In genomic region chr1:220810179-220810653, GRCh38 we compare ENCODE assay signal across 8 cellular contexts. TPM values are rescaled to one million over a fixed set of nuclear protein-coding genes. Genes with fewer than 3 reads are reported as not detected.
DNase-seq lines count a peak whose midpoint lies in the region; ATAC-seq and TF ChIP-seq lines count a peak whose summit lies in the region.

No MANE protein-coding gene starts in this region.

- peak; percentile 21 to 78 (median 66) for DNase-seq in CD8-positive, alpha-beta T cell
- DNase-seq in PC-9, result peak in 1 of 2 experiments; percentile 31
- peak; percentile 67 for DNase-seq in activated T-cell treated with anti-CD3 and anti-CD28 coated beads, Interleukin-2, amount 50 U/mL, for 1 hour
- DNase-seq in fibroblast of pulmonary artery (ENCODE audit: low read depth), result peak; percentile 88
- DNase-seq in stromal cell of bone marrow (ENCODE audit: low read depth), result peak; percentile 63

- no peak overlapping the region for H3K4me3 ChIP-seq in CD8-positive, alpha-beta T cell (ENCODE audit: low read depth, low read length)
- H3K4me3 ChIP-seq in PC-9, result no peak overlapping the region
- peak overlapping the region; percentile 25 for H3K4me3 ChIP-seq in fibroblast of pulmonary artery (replicated peaks; ENCODE audit: low read depth, low read length)
- no peak overlapping the region for H3K4me3 ChIP-seq in neutrophil (ENCODE audit: low read depth in 1 of 2, low read length in 1 of 2)

- no TSS peak for BruUV-seq in PC-9 (replicated peaks; lab: Mats Ljungman, UMichigan)

- no peak overlapping the region for H2AFZ ChIP-seq in PC-9

- H3K27me3 Mint-ChIP-seq in CD8-positive, alpha-beta T cell (ENCODE audit: low read depth), result peaks cover 23% of the 10 kb centered on the region

- POLR2A ChIA-PET in CD8-positive, alpha-beta T cell (lab: Charles Lee), result no interaction called here
- POLR2A ChIA-PET in PC-9 (lab: Charles Lee; ENCODE audit: unreplicated experiment), result no interaction called here

- peak; percentile 92 for TF ChIP-seq CTCF in CD8-positive, alpha-beta T cell (IDR thresholded peaks at IDR 0.05)
- TF ChIP-seq CTCF in PC-9 (conservative IDR thresholded peaks at IDR 0.05) (peak; percentile 87), fibroblast of pulmonary artery (IDR thresholded peaks at IDR 0.05; ENCODE audit: low read length, missing control alignments) (peak; percentile 98), neutrophil (IDR thresholded peaks at IDR 0.05) (peak; percentile 92)

- no peaks in the 10 kb centered on the region for H3K9me3 ChIP-seq in CD8-positive, alpha-beta T cell (ENCODE audit: low read length)
- H3K9me3 ChIP-seq in PC-9 (ENCODE audit: insufficient read depth, low read depth) (no peaks in the 10 kb centered on the region; the same call in 1 of the 2 replicates), neutrophil (no peaks in the 10 kb centered on the region)

- H3K36me3 Mint-ChIP-seq in CD8-positive, alpha-beta T cell, result no peaks in the 10 kb centered on the region

- no peak overlapping the region for H3K4me2 ChIP-seq in PC-9

- no peaks in the 10 kb centered on the region for H3K9me2 ChIP-seq in PC-9 (ENCODE audit: insufficient read depth)

- no peaks in the 10 kb centered on the region for H3K4me1 ChIP-seq in CD8-positive, alpha-beta T cell (ENCODE audit: insufficient read depth, low read length)
- H3K4me1 ChIP-seq in PC-9 (replicated peaks; ENCODE audit: insufficient read depth), result no peaks in the 10 kb centered on the region
- H3K4me1 ChIP-seq in neutrophil (ENCODE audit: control insufficient read depth in 1 of 2, insufficient read depth in 1 of 2, low read depth in 1 of 2, low read length in 1 of 2), result peaks cover 5 to 13% of the 10 kb centered on the region in 2 experiments

- H3K4me3 Mint-ChIP-seq in CD8-positive, alpha-beta T cell, result peak overlapping the region; percentile 75

- no peaks in the 10 kb centered on the region for H3K27me3 ChIP-seq in CD8-positive, alpha-beta T cell (ENCODE audit: insufficient read depth, low read length)
- H3K27me3 ChIP-seq in PC-9 (ENCODE audit: insufficient read depth, low read depth) (no peaks in the 10 kb centered on the region), neutrophil (no peaks in the 10 kb centered on the region)

- no peaks in the 10 kb centered on the region for H3K79me2 ChIP-seq in PC-9 (ENCODE audit: low read depth)

- H3K36me3 ChIP-seq in CD8-positive, alpha-beta T cell (ENCODE audit: insufficient read depth, low read length), result no peaks in the 10 kb centered on the region
- H3K36me3 ChIP-seq in PC-9 (ENCODE audit: low read depth), result no peaks in the 10 kb centered on the region
- peaks cover 100% of the 10 kb centered on the region for H3K36me3 ChIP-seq in neutrophil

- intact Hi-C loops in CD8-positive, alpha-beta T cell (cut with DNase I, micrococcal nuclease), result loop anchor here (1.0 to 10.0 kb wide), 4 partner anchors 393 to 1645 kb away; no protein-coding TSS in a partner anchor
- intact Hi-C loops in PC-9 (cut with micrococcal nuclease; ENCODE audit: unreplicated experiment), result loop anchor here (2.0 kb wide), 3 partner anchors 393 to 1645 kb away; no protein-coding TSS in a partner anchor

- no peak overlapping the region for H3K27ac ChIP-seq in CD8-positive, alpha-beta T cell (ENCODE audit: low read depth, low read length)
- no peak overlapping the region for H3K27ac ChIP-seq in PC-9
- H3K27ac ChIP-seq in neutrophil, result no peak overlapping the region

- CTCF ChIA-PET in CD8-positive, alpha-beta T cell (lab: Charles Lee), result interaction anchor here (0.8 to 2.5 kb wide), 8 partner anchors 8 to 625 kb away, joined by 3 to 9 read pairs (median 4); no protein-coding TSS in a partner anchor
- CTCF ChIA-PET in PC-9 (lab: Charles Lee), result interaction anchor here (0.7 to 1.0 kb wide), 2 partner anchors 393 to 513 kb away, joined by 3 read pairs; no protein-coding TSS in a partner anchor

- 0 out of 2 replicates have a peak, but pooled peaks cover 3% of the 10 kb centered on the region for H3F3A ChIP-seq in PC-9 (ENCODE audit: insufficient read depth, low read depth)

- no peaks in the 10 kb centered on the region for H4K20me1 ChIP-seq in PC-9 (ENCODE audit: insufficient read depth)

- H3K27ac Mint-ChIP-seq in CD8-positive, alpha-beta T cell, result no peak overlapping the region

- peak; percentile 98 for ATAC-seq in CD8-positive, alpha-beta T cell
- ATAC-seq in GM19351 (IDR thresholded peaks at IDR 0.05; ENCODE audit: unreplicated experiment) (peak; percentile 95), HG03460 (IDR thresholded peaks at IDR 0.05; ENCODE audit: unreplicated experiment) (peak; percentile 94)

- H3K4me1 Mint-ChIP-seq in CD8-positive, alpha-beta T cell (ENCODE audit: low read depth), result peaks cover 6% of the 10 kb centered on the region

- H3K9me3 Mint-ChIP-seq in CD8-positive, alpha-beta T cell, result no peaks in the 10 kb centered on the region

RNA-seq across cellular contexts. Expression of gene MTARC1, which starts 23.5 kb away (rescaled TPM):
- total RNA-seq in CD8-positive, alpha-beta T cell, result not detected
- 54.4 and 72.5 TPM in 2 replicates for total RNA-seq in PC-9 (2021)

Comparison
In these comparisons a context has a peak if more than half of its experiments do, and no peak if none do; other contexts are left out.
1. RNA of gene MTARC1, which starts 23.5 kb away (total RNA-seq): 54.4 to 72.5 TPM in PC-9; not detected in CD8-positive, alpha-beta T cell; every median in the first group is over 10 times any median in the second.
2. Peak in every context shown above with its lines, with median percentiles within 50 percentile points of each other: ATAC-seq and CTCF ChIP-seq.